In the genomic region with DNA sequence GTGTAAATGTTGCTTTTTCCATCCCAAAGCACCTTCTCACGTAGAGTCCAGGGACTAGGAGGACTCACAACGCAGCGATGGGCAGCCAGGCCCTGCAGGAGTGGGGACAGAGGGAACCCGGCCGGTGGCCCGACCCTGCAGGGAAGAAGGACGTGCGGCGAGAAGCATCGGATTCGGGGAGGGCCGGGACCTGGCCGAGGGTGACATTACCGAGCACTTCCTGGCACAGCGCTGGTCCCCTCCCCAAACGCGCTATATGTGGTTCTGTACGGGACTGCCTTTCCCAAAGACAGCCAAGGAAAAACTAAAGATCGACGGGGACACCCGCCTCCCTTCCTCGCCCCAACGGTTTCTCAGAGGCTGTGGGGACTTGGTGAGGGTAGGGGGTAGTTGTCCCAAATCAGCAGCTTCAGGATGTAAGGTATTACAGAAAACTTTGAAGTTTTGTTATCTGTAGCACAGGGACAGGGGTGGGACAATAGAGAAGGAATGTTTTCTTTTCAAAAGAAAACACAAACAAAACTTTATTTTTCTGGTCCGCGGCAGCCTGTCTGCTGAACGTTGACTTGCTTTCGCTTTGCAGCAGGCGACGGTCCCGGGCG, we compare ENCODE assay signal across 8 cellular contexts. TPM values are rescaled to one million over a fixed set of nuclear protein-coding genes. Genes with fewer than 3 reads are reported as not detected.
DNase-seq lines count a peak whose midpoint lies in the region; ATAC-seq, FAIRE-seq and TF ChIP-seq lines count a peak whose summit lies in the region.

No MANE protein-coding gene starts in this region.

- intact Hi-C loops in breast epithelium (cut with DNase I; ENCODE audit: low total_unique reads), result no loop called here
- intact Hi-C loops in kidney (cut with DNase I), result no loop called here

- ATAC-seq in GM21360 (IDR thresholded peaks at IDR 0.05; ENCODE audit: unreplicated experiment) (no peak), HG02885 (IDR thresholded peaks at IDR 0.05; ENCODE audit: poor library complexity, unreplicated experiment) (no peak)

- H3K36me3 ChIP-seq in breast epithelium (no peaks in the 10 kb centered on the region), kidney (ENCODE audit: control insufficient read depth in 1 of 2, insufficient read depth in 2 of 2, low read length in 2 of 2) (no peaks in the 10 kb centered on the region)

- H3K27me3 ChIP-seq in breast epithelium, result no peaks in the 10 kb centered on the region

- TF ChIP-seq POLR2A in breast epithelium (IDR thresholded peaks at IDR 0.05), result no peak

- DNase-seq in NCI-H2029 (lab: John Stamatoyannopoulos, UW) (peak; percentile 56), NCI-H2029 treated with DMSO at 0.1 percent for 48 hours (lab: John Stamatoyannopoulos, UW) (no peak), T-helper 1 cell (peak; percentile 19 to 60 (median 32)), breast epithelium (ENCODE audit: low spot score in 2 of 2) (peak in 1 of 2 donors; percentile 50), kidney (peak; percentile 86)
- DNase-seq in stimulated activated CD8-positive, alpha-beta memory T cell treated with anti-CD3 and anti-CD28 coated beads, Interleukin-4, amount 100 ng/mL, for 48 hours, result peak; percentile 43

- H3K27ac ChIP-seq in breast epithelium, result peak overlapping the region; percentile 97 to 99
- peak overlapping the region; percentile 80 to 94 for H3K27ac ChIP-seq in kidney (ENCODE audit: low read depth in 2 of 2, low read length in 2 of 2)

- no peak for FAIRE-seq in kidney (lab: Jason Lieb, UNC)

- no peaks in the 10 kb centered on the region for H3K9me3 ChIP-seq in breast epithelium
- H3K9me3 ChIP-seq in kidney (ENCODE audit: control insufficient read depth in 1 of 2, low read length in 2 of 2), result no peaks in the 10 kb centered on the region

- peaks cover 0 to 2% of the 10 kb centered on the region in 2 donors for H3K4me1 ChIP-seq in breast epithelium
- H3K4me1 ChIP-seq in kidney (ENCODE audit: control insufficient read depth in 1 of 2, insufficient read depth in 1 of 2, low read depth in 1 of 2, low read length in 2 of 2), result peaks cover 3 to 11% of the 10 kb centered on the region in 2 donors

- peak overlapping the region; percentile 80 to 94 (median 91) for H3K4me3 ChIP-seq in breast epithelium
- H3K4me3 ChIP-seq in kidney (ENCODE audit: low read length in 2 of 2), result peak overlapping the region; percentile 62 to 89

- TF ChIP-seq CTCF in breast epithelium (IDR thresholded peaks at IDR 0.05) (peak in 1 of 3 donors; percentile 28), kidney (IDR thresholded peaks at IDR 0.05; ENCODE audit: borderline replicate concordance, extremely low read depth, insufficient read depth) (no peak)

- H3K9ac ChIP-seq in kidney (ENCODE audit: low read length in 2 of 2), result peak overlapping the region; percentile 9 to 90

RNA-seq across cellular contexts. Expression of a gene that starts 0.9 kb away (rescaled TPM):
- total RNA-seq in breast epithelium (100 to 1,000 TPM in 1 of 3 donors, 10 to 100 TPM in 2; 14.9 to 138 (median 77.7) TPM), kidney (64.0 TPM)
- polyA plus RNA-seq in kidney (ENCODE audit: insufficient read depth, low read depth, low replicate concordance), result 8.1 TPM
